17 cellular contexts compared by ENCODE assay signal in the genomic region with DNA sequence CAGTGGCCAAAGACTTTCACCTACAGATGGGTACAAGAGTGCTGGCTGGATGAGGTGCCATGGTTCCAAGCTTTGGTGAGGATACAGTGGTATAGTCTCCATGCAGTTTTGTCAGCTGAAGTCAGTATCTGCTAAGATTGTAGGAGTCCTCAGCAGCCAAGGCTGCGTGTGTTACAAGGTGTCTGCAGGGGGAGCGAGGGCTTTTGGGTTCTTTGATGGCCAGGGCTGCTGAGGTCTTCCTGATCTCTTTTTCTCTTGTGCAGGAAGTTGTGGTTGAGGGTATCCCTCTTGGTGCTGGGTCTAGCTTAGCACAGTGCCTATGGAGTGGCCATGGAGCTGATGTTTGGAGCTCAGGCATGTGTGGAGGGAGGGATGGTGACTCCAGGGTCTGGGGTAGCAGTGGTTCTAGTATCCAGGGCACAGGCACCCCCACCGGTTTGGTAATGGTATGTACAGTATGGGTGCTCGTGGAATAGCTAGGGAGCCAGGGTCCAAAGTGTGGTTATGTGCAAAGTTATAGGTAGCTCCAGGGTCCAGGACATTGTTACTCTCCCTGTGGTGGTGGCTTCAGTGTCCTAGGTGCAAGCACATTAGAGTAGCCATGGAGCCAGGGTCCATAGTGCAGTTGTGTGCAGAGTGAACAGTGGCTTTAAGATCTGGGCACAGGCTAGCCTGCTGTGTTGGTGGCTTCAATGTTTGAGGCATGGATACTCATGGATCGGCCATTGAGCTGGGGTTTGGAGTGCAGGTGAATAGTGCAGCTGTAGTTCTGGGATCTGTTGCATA.
"Had no signal": no experiment of that assay in that cellular context is flagged by ENCODE, and none has a peak within 500 bp of the region (broad histone marks: within the 10 kb centered on the region; RNA-seq: fewer than 3 reads in every experiment).

No MANE protein-coding gene starts in this region.

- H3K4me1 ChIP-seq: esophagus muscularis mucosa, gastroesophageal sphincter, heart left ventricle, lower lobe of right lung had no signal

- H3K27me3 Mint-ChIP-seq: activated naive CD8-positive, alpha-beta T cell; dendritic cell treated with granulocyte-macrophage colony-stimulating factor and Interleukin-4, amounts not matched to agents 40 ng/mL and 50 ng/mL, for 4 days had no signal

- H3K36me3 Mint-ChIP-seq: natural killer cell had no signal

- H3K4me3 Mint-ChIP-seq: activated naive CD8-positive, alpha-beta T cell; dendritic cell treated with granulocyte-macrophage colony-stimulating factor and Interleukin-4, amounts not matched to agents 40 ng/mL and 50 ng/mL, for 4 days; natural killer cell had no signal

- H3K27me3 ChIP-seq: esophagus muscularis mucosa, gastroesophageal sphincter, heart left ventricle, tibial nerve had no signal

- H3K4me3 ChIP-seq: esophagus muscularis mucosa, gastroesophageal sphincter, heart left ventricle, lower lobe of right lung, tibial nerve had no signal

- ATAC-seq: gastroesophageal sphincter; heart left ventricle; natural killer cell; stimulated activated naive CD8-positive, alpha-beta T cell treated with anti-CD3 and anti-CD28 coated beads, Interleukin-15, Interleukin-2, amounts not matched to agents 100 U/mL and 50 U/mL, for 24 hours had no signal

- H3K36me3 ChIP-seq: esophagus muscularis mucosa, gastroesophageal sphincter, heart left ventricle, lower lobe of right lung, WERI-Rb-1 had no signal

- H3K4me1 Mint-ChIP-seq: natural killer cell had no signal

- H3K27ac Mint-ChIP-seq: activated naive CD8-positive, alpha-beta T cell; dendritic cell treated with granulocyte-macrophage colony-stimulating factor and Interleukin-4, amounts not matched to agents 40 ng/mL and 50 ng/mL, for 4 days; natural killer cell had no signal

- DNase-seq: activated CD4-positive, alpha-beta T cell treated with anti-CD3 and anti-CD28 coated beads, Interleukin-2, amount 50 U/mL, for 48 hours; amniotic stem cell; effector CD8-positive, alpha-beta T cell; heart left ventricle; lower lobe of right lung; natural killer cell; nucleus accumbens; stimulated activated CD4-positive, alpha-beta T cell treated with anti-CD3 and anti-CD28 coated beads, Interleukin-12 subunit alpha, Interleukin-12 subunit beta, amount 100 ng/mL, for 4 hours; stimulated activated CD4-positive, alpha-beta T cell treated with anti-CD3 and anti-CD28 coated beads, Interleukin-1b, Interleukin-23, amount 100 ng/mL, for 48 hours; stimulated activated CD8-positive, alpha-beta memory T cell treated with anti-CD3 and anti-CD28 coated beads, Interleukin-4, amount 100 ng/mL, for 48 hours; stimulated activated naive CD8-positive, alpha-beta T cell treated with anti-CD3 and anti-CD28 coated beads, Interleukin-15, Interleukin-2, amounts not matched to agents 100 U/mL and 50 U/mL, for 24 hours; WERI-Rb-1 had no signal

- H3K27ac ChIP-seq: esophagus muscularis mucosa, gastroesophageal sphincter, heart left ventricle, lower lobe of right lung, tibial nerve, WERI-Rb-1 had no signal
